In the genomic region with DNA sequence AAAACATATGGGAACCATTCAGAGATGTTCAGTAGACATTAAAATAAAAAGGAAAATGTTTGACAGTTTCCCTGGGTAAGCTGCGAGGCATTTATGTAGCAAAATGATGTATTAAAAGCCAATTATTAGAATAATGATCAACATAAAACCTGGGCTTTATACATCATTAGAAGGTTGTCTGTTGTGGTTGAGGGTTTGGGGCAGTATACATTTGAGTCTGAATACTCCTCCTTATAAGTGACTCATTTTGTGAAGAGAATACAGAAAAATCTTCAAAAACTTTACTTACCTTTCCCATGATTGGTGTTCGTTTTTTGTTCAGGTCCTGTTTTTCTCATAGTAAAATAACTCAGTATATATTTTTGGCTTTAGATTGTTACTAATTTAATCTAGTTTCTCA, we compare ENCODE assay signal across 18 cellular contexts.
"Had no signal": no experiment of that assay in that cellular context is flagged by ENCODE, and none has a peak within 500 bp of the region (broad histone marks: within the 10 kb centered on the region; RNA-seq: fewer than 3 reads in every experiment).

No MANE protein-coding gene starts in this region.

- ATAC-seq: activated CD8-positive, alpha-beta T cell treated with anti-CD3 and anti-CD28 coated beads for 36 hours; SK-N-SH treated with all-trans-retinoic acid at 6 μM for 48 hours had no signal

- H3K36me3 ChIP-seq: Peyer's patch, SJCRH30 had no signal

- H3K27ac ChIP-seq: Peyer's patch, RWPE1, SJCRH30 had no signal

- H3K27me3 ChIP-seq: Peyer's patch, SJCRH30 had no signal

- FAIRE-seq: bronchial epithelial cell had no signal

- DNase-seq: activated CD4-positive, alpha-beta T cell treated with anti-CD3 and anti-CD28 coated beads for 4 hours; activated CD8-positive, alpha-beta memory T cell treated with anti-CD3 and anti-CD28 coated beads, Interleukin-2, amount 50 U/mL, for 4 hours; activated CD8-positive, alpha-beta T cell treated with anti-CD3 and anti-CD28 coated beads for 36 hours; activated naive CD4-positive, alpha-beta T cell; activated T-cell treated with anti-CD3 and anti-CD28 coated beads, Interleukin-2, amount 50 U/mL, for 1 hour; aorta; central memory CD4-positive, alpha-beta T cell; NCI-H1048; NCI-H2171; NCI-H2227 treated with DMSO at 0.1 percent for 48 hours; NCI-H446 treated with DMSO at 0.1 percent for 48 hours; NCI-H524 treated with DMSO at 0.1 percent for 48 hours; Peyer's patch; Right ventricle myocardium superior; SJCRH30 had no signal

- H3K4me1 ChIP-seq: Peyer's patch, SJCRH30 had no signal

- H3K9me3 ChIP-seq: Peyer's patch, SJCRH30 had no signal

- H3K4me3 ChIP-seq: Peyer's patch, SJCRH30 had no signal
